ENCODE assay signal across 1 cellular context in genomic region chr17:58369214-58370031, GRCh38.
A peak's percentile ranks its signal among the peaks of the same experiment; 100 is the strongest.
TF ChIP-seq lines count a peak whose summit lies in the region.

No MANE protein-coding gene starts in this region.

TF ChIP-seq in HepG2, 621 proteins besides CTCF, POLR2A, EP300 and RAD21 (continued from another document and continues in another):
- TF ChIP-seq, protein P1, sequence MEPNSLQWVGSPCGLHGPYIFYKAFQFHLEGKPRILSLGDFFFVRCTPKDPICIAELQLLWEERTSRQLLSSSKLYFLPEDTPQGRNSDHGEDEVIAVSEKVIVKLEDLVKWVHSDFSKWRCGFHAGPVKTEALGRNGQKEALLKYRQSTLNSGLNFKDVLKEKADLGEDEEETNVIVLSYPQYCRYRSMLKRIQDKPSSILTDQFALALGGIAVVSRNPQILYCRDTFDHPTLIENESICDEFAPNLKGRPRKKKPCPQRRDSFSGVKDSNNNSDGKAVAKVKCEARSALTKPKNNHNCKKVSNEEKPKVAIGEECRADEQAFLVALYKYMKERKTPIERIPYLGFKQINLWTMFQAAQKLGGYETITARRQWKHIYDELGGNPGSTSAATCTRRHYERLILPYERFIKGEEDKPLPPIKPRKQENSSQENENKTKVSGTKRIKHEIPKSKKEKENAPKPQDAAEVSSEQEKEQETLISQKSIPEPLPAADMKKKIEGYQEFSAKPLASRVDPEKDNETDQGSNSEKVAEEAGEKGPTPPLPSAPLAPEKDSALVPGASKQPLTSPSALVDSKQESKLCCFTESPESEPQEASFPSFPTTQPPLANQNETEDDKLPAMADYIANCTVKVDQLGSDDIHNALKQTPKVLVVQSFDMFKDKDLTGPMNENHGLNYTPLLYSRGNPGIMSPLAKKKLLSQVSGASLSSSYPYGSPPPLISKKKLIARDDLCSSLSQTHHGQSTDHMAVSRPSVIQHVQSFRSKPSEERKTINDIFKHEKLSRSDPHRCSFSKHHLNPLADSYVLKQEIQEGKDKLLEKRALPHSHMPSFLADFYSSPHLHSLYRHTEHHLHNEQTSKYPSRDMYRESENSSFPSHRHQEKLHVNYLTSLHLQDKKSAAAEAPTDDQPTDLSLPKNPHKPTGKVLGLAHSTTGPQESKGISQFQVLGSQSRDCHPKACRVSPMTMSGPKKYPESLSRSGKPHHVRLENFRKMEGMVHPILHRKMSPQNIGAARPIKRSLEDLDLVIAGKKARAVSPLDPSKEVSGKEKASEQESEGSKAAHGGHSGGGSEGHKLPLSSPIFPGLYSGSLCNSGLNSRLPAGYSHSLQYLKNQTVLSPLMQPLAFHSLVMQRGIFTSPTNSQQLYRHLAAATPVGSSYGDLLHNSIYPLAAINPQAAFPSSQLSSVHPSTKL (CRISPR knock-in tag; IDR thresholded peaks at IDR 0.05), result peak; percentile 82
- no peak for TF ChIP-seq NFYC (CRISPR knock-in tag; IDR thresholded peaks at IDR 0.05)
- no peak for TF ChIP-seq SMARCE1 (IDR thresholded peaks at IDR 0.05; ENCODE audit: borderline replicate concordance)
- TF ChIP-seq, protein P2, sequence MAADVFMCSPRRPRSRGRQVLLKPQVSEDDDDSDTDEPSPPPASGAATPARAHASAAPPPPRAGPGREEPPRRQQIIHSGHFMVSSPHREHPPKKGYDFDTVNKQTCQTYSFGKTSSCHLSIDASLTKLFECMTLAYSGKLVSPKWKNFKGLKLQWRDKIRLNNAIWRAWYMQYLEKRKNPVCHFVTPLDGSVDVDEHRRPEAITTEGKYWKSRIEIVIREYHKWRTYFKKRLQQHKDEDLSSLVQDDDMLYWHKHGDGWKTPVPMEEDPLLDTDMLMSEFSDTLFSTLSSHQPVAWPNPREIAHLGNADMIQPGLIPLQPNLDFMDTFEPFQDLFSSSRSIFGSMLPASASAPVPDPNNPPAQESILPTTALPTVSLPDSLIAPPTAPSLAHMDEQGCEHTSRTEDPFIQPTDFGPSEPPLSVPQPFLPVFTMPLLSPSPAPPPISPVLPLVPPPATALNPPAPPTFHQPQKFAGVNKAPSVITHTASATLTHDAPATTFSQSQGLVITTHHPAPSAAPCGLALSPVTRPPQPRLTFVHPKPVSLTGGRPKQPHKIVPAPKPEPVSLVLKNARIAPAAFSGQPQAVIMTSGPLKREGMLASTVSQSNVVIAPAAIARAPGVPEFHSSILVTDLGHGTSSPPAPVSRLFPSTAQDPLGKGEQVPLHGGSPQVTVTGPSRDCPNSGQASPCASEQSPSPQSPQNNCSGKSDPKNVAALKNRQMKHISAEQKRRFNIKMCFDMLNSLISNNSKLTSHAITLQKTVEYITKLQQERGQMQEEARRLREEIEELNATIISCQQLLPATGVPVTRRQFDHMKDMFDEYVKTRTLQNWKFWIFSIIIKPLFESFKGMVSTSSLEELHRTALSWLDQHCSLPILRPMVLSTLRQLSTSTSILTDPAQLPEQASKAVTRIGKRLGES (CRISPR knock-in tag; IDR thresholded peaks at IDR 0.05; ENCODE audit: borderline replicate concordance), result no peak
- TF ChIP-seq, protein P3, sequence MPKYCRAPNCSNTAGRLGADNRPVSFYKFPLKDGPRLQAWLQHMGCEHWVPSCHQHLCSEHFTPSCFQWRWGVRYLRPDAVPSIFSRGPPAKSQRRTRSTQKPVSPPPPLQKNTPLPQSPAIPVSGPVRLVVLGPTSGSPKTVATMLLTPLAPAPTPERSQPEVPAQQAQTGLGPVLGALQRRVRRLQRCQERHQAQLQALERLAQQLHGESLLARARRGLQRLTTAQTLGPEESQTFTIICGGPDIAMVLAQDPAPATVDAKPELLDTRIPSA (CRISPR knock-in tag; IDR thresholded peaks at IDR 0.05; ENCODE audit: borderline replicate concordance), result no peak
- TF ChIP-seq NFE2 (CRISPR knock-in tag; IDR thresholded peaks at IDR 0.05), result no peak
- TF ChIP-seq, protein P4, sequence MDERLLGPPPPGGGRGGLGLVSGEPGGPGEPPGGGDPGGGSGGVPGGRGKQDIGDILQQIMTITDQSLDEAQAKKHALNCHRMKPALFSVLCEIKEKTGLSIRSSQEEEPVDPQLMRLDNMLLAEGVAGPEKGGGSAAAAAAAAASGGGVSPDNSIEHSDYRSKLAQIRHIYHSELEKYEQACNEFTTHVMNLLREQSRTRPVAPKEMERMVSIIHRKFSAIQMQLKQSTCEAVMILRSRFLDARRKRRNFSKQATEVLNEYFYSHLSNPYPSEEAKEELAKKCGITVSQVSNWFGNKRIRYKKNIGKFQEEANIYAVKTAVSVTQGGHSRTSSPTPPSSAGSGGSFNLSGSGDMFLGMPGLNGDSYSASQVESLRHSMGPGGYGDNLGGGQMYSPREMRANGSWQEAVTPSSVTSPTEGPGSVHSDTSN (CRISPR knock-in tag; IDR thresholded peaks at IDR 0.05), result no peak
- no peak for TF ChIP-seq NR3C1 (CRISPR knock-in tag; IDR thresholded peaks at IDR 0.05)
- TF ChIP-seq, protein P5, sequence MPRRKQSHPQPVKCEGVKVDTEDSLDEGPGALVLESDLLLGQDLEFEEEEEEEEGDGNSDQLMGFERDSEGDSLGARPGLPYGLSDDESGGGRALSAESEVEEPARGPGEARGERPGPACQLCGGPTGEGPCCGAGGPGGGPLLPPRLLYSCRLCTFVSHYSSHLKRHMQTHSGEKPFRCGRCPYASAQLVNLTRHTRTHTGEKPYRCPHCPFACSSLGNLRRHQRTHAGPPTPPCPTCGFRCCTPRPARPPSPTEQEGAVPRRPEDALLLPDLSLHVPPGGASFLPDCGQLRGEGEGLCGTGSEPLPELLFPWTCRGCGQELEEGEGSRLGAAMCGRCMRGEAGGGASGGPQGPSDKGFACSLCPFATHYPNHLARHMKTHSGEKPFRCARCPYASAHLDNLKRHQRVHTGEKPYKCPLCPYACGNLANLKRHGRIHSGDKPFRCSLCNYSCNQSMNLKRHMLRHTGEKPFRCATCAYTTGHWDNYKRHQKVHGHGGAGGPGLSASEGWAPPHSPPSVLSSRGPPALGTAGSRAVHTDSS (CRISPR knock-in tag; conservative IDR thresholded peaks at IDR 0.05), result no peak
- no peak for TF ChIP-seq KAT2B (IDR thresholded peaks at IDR 0.05; ENCODE audit: borderline replicate concordance, low read depth, low read length)
- no peak for TF ChIP-seq ZNF530 (CRISPR knock-in tag; IDR thresholded peaks at IDR 0.05; ENCODE audit: low read depth)
- TF ChIP-seq AKAP8 (CRISPR knock-in tag; IDR thresholded peaks at IDR 0.05), result no peak
- no peak for TF ChIP-seq ZBTB14 (CRISPR knock-in tag; IDR thresholded peaks at IDR 0.05)
- TF ChIP-seq ZNF292 (CRISPR knock-in tag; IDR thresholded peaks at IDR 0.05; ENCODE audit: borderline replicate concordance, low read depth), result no peak; the same call in 1 of the 2 replicates
- TF ChIP-seq ZNF260 (CRISPR knock-in tag; IDR thresholded peaks at IDR 0.05; ENCODE audit: borderline replicate concordance, low read depth), result no peak
- no peak for TF ChIP-seq KDM2A (CRISPR knock-in tag; IDR thresholded peaks at IDR 0.05; ENCODE audit: borderline replicate concordance, low read depth)
- TF ChIP-seq ZNF510 (CRISPR knock-in tag; IDR thresholded peaks at IDR 0.05; ENCODE audit: low read depth), result no peak
- TF ChIP-seq ZC3H4 (CRISPR knock-in tag; IDR thresholded peaks at IDR 0.05; ENCODE audit: borderline replicate concordance), result no peak
- TF ChIP-seq SP2 (CRISPR knock-in tag; IDR thresholded peaks at IDR 0.05), result no peak
- no peak for TF ChIP-seq ZNF619 (CRISPR knock-in tag; IDR thresholded peaks at IDR 0.05)
- TF ChIP-seq CHCHD3 (CRISPR knock-in tag; IDR thresholded peaks at IDR 0.05), result no peak
- TF ChIP-seq HDAC1 (CRISPR knock-in tag; IDR thresholded peaks at IDR 0.05), result peak; percentile 77
- TF ChIP-seq RBFOX2 (IDR thresholded peaks at IDR 0.05; ENCODE audit: low read depth, low read length), result no peak
- peak; percentile 51; the same call in 1 of the 2 replicates for TF ChIP-seq ZKSCAN8 (CRISPR knock-in tag; IDR thresholded peaks at IDR 0.05; ENCODE audit: borderline replicate concordance)
- peak; percentile 35 for TF ChIP-seq ZNF33B (CRISPR knock-in tag; IDR thresholded peaks at IDR 0.05)
- 0 out of 2 replicates have a peak, but pooled peaks have one; percentile 19 for TF ChIP-seq KLF11 (CRISPR knock-in tag; IDR thresholded peaks at IDR 0.05)
- TF ChIP-seq DDIT3 (CRISPR knock-in tag; IDR thresholded peaks at IDR 0.05), result no peak
- no peak for TF ChIP-seq ZNF329 (CRISPR knock-in tag; IDR thresholded peaks at IDR 0.05; ENCODE audit: low read depth)
- TF ChIP-seq SMYD3 (CRISPR knock-in tag; IDR thresholded peaks at IDR 0.05), result no peak
- no peak for TF ChIP-seq ZBTB34 (CRISPR knock-in tag; IDR thresholded peaks at IDR 0.05)
- TF ChIP-seq CC2D1A (CRISPR knock-in tag; IDR thresholded peaks at IDR 0.05), result no peak
- TF ChIP-seq TBL1XR1 (IDR thresholded peaks at IDR 0.05; ENCODE audit: borderline replicate concordance, low read length, partially characterized antibody), result no peak
- no peak for TF ChIP-seq NONO (IDR thresholded peaks at IDR 0.05)
- TF ChIP-seq NONO (CRISPR knock-in tag; conservative IDR thresholded peaks at IDR 0.05), result peak; percentile 85
- TF ChIP-seq GABPB1 (CRISPR knock-in tag; IDR thresholded peaks at IDR 0.05), result no peak
- TF ChIP-seq, protein P6, sequence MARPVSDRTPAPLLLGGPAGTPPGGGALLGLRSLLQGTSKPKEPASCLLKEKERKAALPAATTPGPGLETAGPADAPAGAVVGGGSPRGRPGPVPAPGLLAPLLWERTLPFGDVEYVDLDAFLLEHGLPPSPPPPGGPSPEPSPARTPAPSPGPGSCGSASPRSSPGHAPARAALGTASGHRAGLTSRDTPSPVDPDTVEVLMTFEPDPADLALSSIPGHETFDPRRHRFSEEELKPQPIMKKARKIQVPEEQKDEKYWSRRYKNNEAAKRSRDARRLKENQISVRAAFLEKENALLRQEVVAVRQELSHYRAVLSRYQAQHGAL (CRISPR knock-in tag; IDR thresholded peaks at IDR 0.05; ENCODE audit: not compliant biosample characterization), result no peak
- no peak for TF ChIP-seq PCBP2 (optimal IDR thresholded peaks at IDR 0.05; ENCODE audit: low read depth, low read length, poor library complexity, severe bottlenecking)
- TF ChIP-seq ZNF138 (CRISPR knock-in tag; IDR thresholded peaks at IDR 0.05; ENCODE audit: low read depth), result no peak
- peak; percentile 81 for TF ChIP-seq TARDBP (CRISPR knock-in tag; IDR thresholded peaks at IDR 0.05)
- peak; percentile 59; the same call in 1 of the 2 replicates for TF ChIP-seq ZNF572 (CRISPR knock-in tag; IDR thresholded peaks at IDR 0.05)
